ENCODE assay signal across 24 cellular contexts in genomic region chr2:41283079-41283765, GRCh38.
DNase-seq lines count a peak whose midpoint lies in the region; ATAC-seq, FAIRE-seq and TF ChIP-seq lines count a peak whose summit lies in the region.
"Had no signal": no experiment of that assay in that cellular context is flagged by ENCODE, and none has a peak within 500 bp of the region (broad histone marks: within the 10 kb centered on the region; RNA-seq: fewer than 3 reads in every experiment).

No MANE protein-coding gene starts in this region.

- H3K36me3 Mint-ChIP-seq in nephron progenitor cell (ENCODE audit: low read depth): no peaks in the 10 kb centered on the region
- H3K36me3 Mint-ChIP-seq: activated CD8-positive, alpha-beta memory T cell treated with anti-CD3 and anti-CD28 coated beads, Interleukin-2, amount 10 ng/mL, durations not matched to agents 7 days and 5 days; CD4-positive, CD25-positive, alpha-beta regulatory T cell; stimulated activated memory B cell treated with anti-CD40 and anti-IgM and Interleukin-4, amounts not matched to agents 10 μg/mL and 1 μg/mL and 100 μg/mL, for 72 hours had no signal

- no peak overlapping the region for H3K4me3 ChIP-seq in WERI-Rb-1 (ENCODE audit: low read depth, low read length)
- H3K4me3 ChIP-seq: cardiac muscle cell, dorsolateral prefrontal cortex, gastroesophageal sphincter, PC-9, testis had no signal

- FAIRE-seq in D721Med (lab: Jason Lieb, UNC): no peak

- H3K9me3 Mint-ChIP-seq in nephron progenitor cell: no peaks in the 10 kb centered on the region
- H3K9me3 Mint-ChIP-seq: activated naive CD8-positive, alpha-beta T cell treated with anti-CD3 and anti-CD28 coated beads, Interleukin-2, amount 50 U/mL, for 24 hours; activated T-helper 17 cell treated with anti-CD3 and anti-CD28 coated beads, Interleukin-2, amount 50 U/mL, for 72 hours had no signal

- no peaks in the 10 kb centered on the region for H3K4me1 Mint-ChIP-seq in nephron progenitor cell
- H3K4me1 Mint-ChIP-seq: activated CD8-positive, alpha-beta memory T cell treated with anti-CD3 and anti-CD28 coated beads, Interleukin-2, amount 10 ng/mL, durations not matched to agents 7 days and 5 days; activated naive CD8-positive, alpha-beta T cell treated with anti-CD3 and anti-CD28 coated beads, Interleukin-2, amount 50 U/mL, for 24 hours; activated T-helper 17 cell treated with anti-CD3 and anti-CD28 coated beads, Interleukin-2, amount 50 U/mL, for 72 hours; CD4-positive, CD25-positive, alpha-beta regulatory T cell; stimulated activated memory B cell treated with anti-CD40 and anti-IgM and Interleukin-4, amounts not matched to agents 10 μg/mL and 1 μg/mL and 100 μg/mL, for 72 hours had no signal

- no peak overlapping the region for H3K27ac ChIP-seq in WERI-Rb-1
- H3K27ac ChIP-seq: cardiac muscle cell, dorsolateral prefrontal cortex, gastroesophageal sphincter, neutrophil, PC-9, testis had no signal

- H3K27me3 ChIP-seq in WERI-Rb-1 (ENCODE audit: insufficient read depth, low read depth, severe bottlenecking): no peaks in the 10 kb centered on the region
- H3K27me3 ChIP-seq: cardiac muscle cell, dorsolateral prefrontal cortex, gastroesophageal sphincter, neutrophil, testis had no signal

- no peak overlapping the region for H3K27ac Mint-ChIP-seq in nephron progenitor cell
- H3K27ac Mint-ChIP-seq: activated CD8-positive, alpha-beta memory T cell treated with anti-CD3 and anti-CD28 coated beads, Interleukin-2, amount 10 ng/mL, durations not matched to agents 7 days and 5 days; activated naive CD8-positive, alpha-beta T cell treated with anti-CD3 and anti-CD28 coated beads, Interleukin-2, amount 50 U/mL, for 24 hours; activated T-helper 17 cell treated with anti-CD3 and anti-CD28 coated beads, Interleukin-2, amount 50 U/mL, for 72 hours; CD4-positive, CD25-positive, alpha-beta regulatory T cell; stimulated activated memory B cell treated with anti-CD40 and anti-IgM and Interleukin-4, amounts not matched to agents 10 μg/mL and 1 μg/mL and 100 μg/mL, for 72 hours had no signal

- no peak for ATAC-seq in GM21390 (IDR thresholded peaks at IDR 0.05; ENCODE audit: unreplicated experiment)
- no peak for ATAC-seq in HG02759 (IDR thresholded peaks at IDR 0.05; ENCODE audit: unreplicated experiment)
- ATAC-seq: activated CD8-positive, alpha-beta memory T cell treated with anti-CD3 and anti-CD28 coated beads, Interleukin-2, amount 10 ng/mL, durations not matched to agents 7 days and 5 days; activated naive CD8-positive, alpha-beta T cell treated with anti-CD3 and anti-CD28 coated beads, Interleukin-2, amount 50 U/mL, for 24 hours; activated T-helper 17 cell treated with anti-CD3 and anti-CD28 coated beads, Interleukin-2, amount 50 U/mL, for 72 hours; gastroesophageal sphincter; left lobe of liver; stimulated activated memory B cell treated with anti-CD40 and anti-IgM and Interleukin-4, amounts not matched to agents 10 μg/mL and 1 μg/mL and 100 μg/mL, for 72 hours had no signal

- no peaks in the 10 kb centered on the region for H3K36me3 ChIP-seq in WERI-Rb-1
- H3K36me3 ChIP-seq: cardiac muscle cell, gastroesophageal sphincter, neutrophil had no signal

- H3K27me3 Mint-ChIP-seq in nephron progenitor cell (ENCODE audit: low read depth, poor library complexity): peaks cover 7% of the 10 kb centered on the region
- H3K27me3 Mint-ChIP-seq: activated CD8-positive, alpha-beta memory T cell treated with anti-CD3 and anti-CD28 coated beads, Interleukin-2, amount 10 ng/mL, durations not matched to agents 7 days and 5 days; activated naive CD8-positive, alpha-beta T cell treated with anti-CD3 and anti-CD28 coated beads, Interleukin-2, amount 50 U/mL, for 24 hours; activated T-helper 17 cell treated with anti-CD3 and anti-CD28 coated beads, Interleukin-2, amount 50 U/mL, for 72 hours; CD4-positive, CD25-positive, alpha-beta regulatory T cell; stimulated activated memory B cell treated with anti-CD40 and anti-IgM and Interleukin-4, amounts not matched to agents 10 μg/mL and 1 μg/mL and 100 μg/mL, for 72 hours had no signal

- TF ChIP-seq CTCF in D721Med (IDR thresholded peaks at IDR 0.05; ENCODE audit: insufficient read depth, missing control alignments) (peak; percentile 10), WERI-Rb-1 (IDR thresholded peaks at IDR 0.05; ENCODE audit: low read depth, low read length) (peak; percentile 44), nephron progenitor cell (IDR thresholded peaks at IDR 0.05) (no peak)

- DNase-seq in D721Med (ENCODE audit: insufficient read length, low spot score): no peak
- DNase-seq in HS-5 (ENCODE audit: low read depth): peak; percentile 30
- DNase-seq in WERI-Rb-1: no peak
- peak; percentile 17 for DNase-seq in iPS-NIHi7 (ENCODE audit: extremely low spot score)
- DNase-seq in nephron progenitor cell: no peak
- no peak for DNase-seq in NCI-H2227 treated with DMSO at 0.1 percent for 48 hours (lab: John Stamatoyannopoulos, UW)
- DNase-seq: activated CD8-positive, alpha-beta memory T cell treated with anti-CD3 and anti-CD28 coated beads, Interleukin-2, amount 10 ng/mL, durations not matched to agents 7 days and 5 days; activated naive CD8-positive, alpha-beta T cell treated with anti-CD3 and anti-CD28 coated beads, Interleukin-2, amount 50 U/mL, for 24 hours; CD4-positive, CD25-positive, alpha-beta regulatory T cell; DMS79; dorsolateral prefrontal cortex; Kasumi-1; NCI-H1105; NCI-H2107; PC-9; testis had no signal

- H3K9me3 ChIP-seq in WERI-Rb-1 (ENCODE audit: severe bottlenecking): no peaks in the 10 kb centered on the region
- H3K9me3 ChIP-seq: gastroesophageal sphincter, neutrophil, testis had no signal

- H3K4me3 Mint-ChIP-seq in nephron progenitor cell: no peak overlapping the region
- H3K4me3 Mint-ChIP-seq: activated CD8-positive, alpha-beta memory T cell treated with anti-CD3 and anti-CD28 coated beads, Interleukin-2, amount 10 ng/mL, durations not matched to agents 7 days and 5 days; activated naive CD8-positive, alpha-beta T cell treated with anti-CD3 and anti-CD28 coated beads, Interleukin-2, amount 50 U/mL, for 24 hours; activated T-helper 17 cell treated with anti-CD3 and anti-CD28 coated beads, Interleukin-2, amount 50 U/mL, for 72 hours; CD4-positive, CD25-positive, alpha-beta regulatory T cell; stimulated activated memory B cell treated with anti-CD40 and anti-IgM and Interleukin-4, amounts not matched to agents 10 μg/mL and 1 μg/mL and 100 μg/mL, for 72 hours had no signal

Comparison
In these comparisons a context has a peak if more than half of its experiments do, and no peak if none do; other contexts are left out.
1. DNase-seq: peak in HS-5 (single experiment) and iPS-NIHi7 (single experiment); none in D721Med (single experiment), WERI-Rb-1 (single experiment), nephron progenitor cell (single experiment) and NCI-H2227 treated with DMSO at 0.1 percent for 48 hours (single experiment).